ENCODE assay signal across 12 cellular contexts in the genomic region with DNA sequence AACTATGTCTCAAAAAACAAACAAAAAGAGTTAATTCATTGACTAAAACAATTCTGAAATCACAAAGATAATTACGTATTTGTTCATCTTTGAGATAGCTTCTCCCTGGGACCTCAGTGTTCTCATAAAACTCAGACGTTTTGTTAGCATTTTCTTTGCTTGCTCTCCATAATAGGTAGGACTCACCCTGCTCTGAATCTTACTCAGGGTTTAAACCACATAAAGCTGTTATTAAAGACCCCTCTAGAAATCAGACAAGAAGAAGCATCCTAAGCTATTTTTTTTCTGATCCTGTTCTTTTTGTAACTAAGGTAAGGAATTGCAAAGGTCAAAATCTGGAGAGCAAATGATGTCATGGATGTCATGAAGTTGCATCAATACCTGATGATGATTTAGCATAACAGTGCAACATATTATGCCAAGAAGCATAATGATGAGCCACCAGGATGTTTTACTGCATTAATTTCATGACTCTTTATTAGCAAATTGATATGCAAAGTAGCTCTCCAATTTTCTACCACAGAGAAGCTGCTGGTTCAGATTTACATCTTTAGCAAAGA. TPM values are rescaled to one million over a fixed set of nuclear protein-coding genes. Genes with fewer than 3 reads are reported as not detected.
DNase-seq lines count a peak whose midpoint lies in the region; TF ChIP-seq lines count a peak whose summit lies in the region.
"Had no signal": no experiment of that assay in that cellular context is flagged by ENCODE, and none has a peak within 500 bp of the region (broad histone marks: within the 10 kb centered on the region; RNA-seq: fewer than 3 reads in every experiment).

No MANE protein-coding gene starts in this region.

- H3K9me3 ChIP-seq in skeletal muscle satellite cell (replicated peaks; ENCODE audit: low read length) (no peaks in the 10 kb centered on the region), HAP-1 (no peaks in the 10 kb centered on the region)
- H3K9me3 ChIP-seq: testis had no signal

- no peak for TF ChIP-seq CTCF in GM10248 (IDR thresholded peaks at IDR 0.05; ENCODE audit: control extremely low read depth, extremely low read depth, low read depth, missing control alignments)

- DNase-seq in ELR (ENCODE audit: low read depth) (peak; percentile 16), RKO (ENCODE audit: low spot score) (peak; percentile 29), erythroblast (lab: John Stamatoyannopoulos, UW) (peak; percentile 54 to 86), epidermal melanocyte (ENCODE audit: insufficient read length, low spot score) (no peak), HAP-1 (ENCODE audit: low spot score in 2 of 2) (no peak), GM10248 (ENCODE audit: extremely low spot score) (no peak)
- DNase-seq: activated naive CD4-positive, alpha-beta T cell treated with anti-CD3 and anti-CD28 coated beads for 36 hours; KG1; NCI-H2171 had no signal

- CTCF ChIA-PET in GM10248 (lab: Yijun Ruan, JAX): interaction anchor here (0.9 to 1.5 kb wide), 2 partner anchors 13 to 267 kb away, joined by 3 to 6 read pairs; no protein-coding TSS in a partner anchor

- in situ Hi-C loops in HAP-1 (cut with MboI; ENCODE audit: low sequenced_read_pairs): no loop called here

- H3K27me3 ChIP-seq in skeletal muscle satellite cell (ENCODE audit: control insufficient read depth, insufficient read depth, low read length) (no peaks in the 10 kb centered on the region), HAP-1 (ENCODE audit: low read depth) (no peaks in the 10 kb centered on the region)
- H3K27me3 ChIP-seq: testis had no signal

- H3K36me3 ChIP-seq in skeletal muscle satellite cell (ENCODE audit: insufficient read depth, low read length): no peaks in the 10 kb centered on the region
- H3K36me3 ChIP-seq in HAP-1 (replicated peaks): no peaks in the 10 kb centered on the region; the same call in 1 of the 2 replicates

- H3K4me2 ChIP-seq in skeletal muscle satellite cell (ENCODE audit: low read length): peak overlapping the region; percentile 94

- no peak for TF ChIP-seq POLR2A in erythroblast (IDR thresholded peaks at IDR 0.05; ENCODE audit: low read length)

- H3K4me1 ChIP-seq in skeletal muscle satellite cell (ENCODE audit: control insufficient read depth, insufficient read depth, low read length) (peaks cover 30% of the 10 kb centered on the region), HAP-1 (peaks cover 15% of the 10 kb centered on the region)
- H3K4me1 ChIP-seq: parathyroid adenoma had no signal

- H3K4me3 ChIP-seq in skeletal muscle satellite cell (ENCODE audit: low read length): no peak overlapping the region
- no peak overlapping the region for H3K4me3 ChIP-seq in HAP-1
- H3K4me3 ChIP-seq: testis had no signal

- POLR2A ChIA-PET in GM10248 (lab: Yijun Ruan, JAX): no interaction called here

- peak overlapping the region; percentile 98 for H3K9ac ChIP-seq in skeletal muscle satellite cell (ENCODE audit: low read depth, low read length)
- H3K9ac ChIP-seq: parathyroid adenoma had no signal

RNA-seq across cellular contexts. Expression of gene FBXO42, which starts 2.4 kb away (rescaled TPM):
- total RNA-seq in skeletal muscle satellite cell (2012; rRNA removed): 9.4 and 9.9 TPM in 2 replicates

RNA-seq across cellular contexts. Expression of gene SZRD1, which starts 17.1 kb away (rescaled TPM):
- total RNA-seq in skeletal muscle satellite cell (2012; rRNA removed): 63.1 and 70.8 TPM in 2 replicates

Comparison
In these comparisons a context has a peak if more than half of its experiments do, and no peak if none do; other contexts are left out.
1. DNase-seq: peak in ELR (single experiment), RKO (single experiment) and erythroblast (2 of 2); none in epidermal melanocyte (single experiment), HAP-1 (0 of 2) and GM10248 (single experiment).